8 cellular contexts compared by ENCODE assay signal in the genomic region with DNA sequence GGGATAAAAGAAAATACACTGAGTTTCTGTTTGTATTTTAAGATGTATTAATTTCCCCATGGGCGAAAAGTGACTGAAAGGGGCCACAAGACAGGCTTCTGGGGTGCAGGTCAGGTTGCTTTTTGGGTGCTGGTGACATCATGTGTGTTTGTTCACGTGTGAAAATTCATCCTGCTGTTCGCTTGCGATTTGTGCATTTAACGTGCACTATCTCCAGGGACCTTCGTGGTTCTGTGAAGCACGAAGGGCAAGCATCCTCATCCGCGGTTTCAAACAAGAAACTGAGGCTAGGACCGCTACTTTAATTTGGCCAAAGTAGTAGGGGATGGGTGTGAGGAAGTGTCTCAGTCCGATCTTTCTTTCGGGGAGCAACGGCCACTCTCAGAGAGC. TPM values are rescaled to one million over a fixed set of nuclear protein-coding genes. Genes with fewer than 3 reads are reported as not detected.
DNase-seq lines count a peak whose midpoint lies in the region; ATAC-seq and TF ChIP-seq lines count a peak whose summit lies in the region.

No MANE protein-coding gene starts in this region.

- DNase-seq in Peyer's patch (no peak), esophagus squamous epithelium (lab: John Stamatoyannopoulos, UW) (no peak), sigmoid colon (no peak), NOMO-1 (lab: John Stamatoyannopoulos, UW; ENCODE audit: unreplicated experiment in 2 of 2) (no peak), GM10248 (ENCODE audit: extremely low spot score) (no peak), KBM-7 (no peak)
- no peak for DNase-seq in activated CD4-positive, CD25-positive, alpha-beta regulatory T cell treated with anti-CD3 and anti-CD28 coated beads, Interleukin-2, amount 50 U/mL, for 72 hours

- POLR2A ChIA-PET in GM10248 (lab: Yijun Ruan, JAX): no interaction called here

- in situ Hi-C loops in KBM-7 (cut with MboI; ENCODE audit: low pct_unique_long_range_greater_than_20kb, low sequenced_read_pairs): no loop called here

- no peak for TF ChIP-seq EP300 in sigmoid colon (IDR thresholded peaks at IDR 0.05)

- H3K27ac ChIP-seq in Peyer's patch (peak overlapping the region in 3 of 4 donors; percentile 19 to 77 (median 59)), esophagus squamous epithelium (peak overlapping the region; percentile 63 to 92 (median 84)), sigmoid colon (peak overlapping the region; percentile 87 to 92 (median 88))

- ATAC-seq in GM18907 (IDR thresholded peaks at IDR 0.05; ENCODE audit: unreplicated experiment): peak; percentile 1

- CTCF ChIA-PET in GM10248 (lab: Yijun Ruan, JAX): interaction anchor here (1.1 kb wide), 1 partner anchor 82 kb away, joined by 3 read pairs; no protein-coding TSS in a partner anchor

- H3K27me3 ChIP-seq in Peyer's patch (no peaks in the 10 kb centered on the region), esophagus squamous epithelium (peaks cover 0 to 32% (median 0%) of the 10 kb centered on the region in 4 donors), sigmoid colon (no peaks in the 10 kb centered on the region)

- 5 to 13% methylated on average over 10 to 12 of the region's 13 CpGs for WGBS in esophagus squamous epithelium, 2 donors
- 5 to 9% methylated on average over 13 of the region's 13 CpGs for WGBS in sigmoid colon, 2 donors

- H3K4me1 ChIP-seq in Peyer's patch: peaks cover 0 to 27% (median 6%) of the 10 kb centered on the region in 4 donors
- peaks cover 8 to 60% (median 12%) of the 10 kb centered on the region in 3 donors for H3K4me1 ChIP-seq in esophagus squamous epithelium
- H3K4me1 ChIP-seq in sigmoid colon: peaks cover 0 to 39% (median 28%) of the 10 kb centered on the region in 4 donors

- intact Hi-C loops in esophagus squamous epithelium (cut with DNase I) (no loop called here), sigmoid colon (cut with DNase I) (loop anchor here (2.0 kb wide), 2 partner anchors 84 to 142 kb away; no protein-coding TSS in a partner anchor)

- H3K9me3 ChIP-seq in Peyer's patch (no peaks in the 10 kb centered on the region), esophagus squamous epithelium (no peaks in the 10 kb centered on the region), sigmoid colon (no peaks in the 10 kb centered on the region)

- H3K36me3 ChIP-seq in Peyer's patch (no peaks in the 10 kb centered on the region), esophagus squamous epithelium (no peaks in the 10 kb centered on the region), sigmoid colon (no peaks in the 10 kb centered on the region)

- no peak for TF ChIP-seq CTCF in Peyer's patch (IDR thresholded peaks at IDR 0.05)
- no peak for TF ChIP-seq CTCF in esophagus squamous epithelium (IDR thresholded peaks at IDR 0.05)
- no peak for TF ChIP-seq CTCF in sigmoid colon (IDR thresholded peaks at IDR 0.05)
- no peak for TF ChIP-seq CTCF in GM10248 (IDR thresholded peaks at IDR 0.05; ENCODE audit: control extremely low read depth, extremely low read depth, low read depth, missing control alignments)

- TF ChIP-seq POLR2A in Peyer's patch (IDR thresholded peaks at IDR 0.05): no peak
- no peak for TF ChIP-seq POLR2A in esophagus squamous epithelium (IDR thresholded peaks at IDR 0.05)
- TF ChIP-seq POLR2A in sigmoid colon (IDR thresholded peaks at IDR 0.05): no peak

- H3K4me3 ChIP-seq in Peyer's patch (peak overlapping the region; percentile 56 to 84 (median 66)), esophagus squamous epithelium (peak overlapping the region; percentile 49 to 77 (median 66)), sigmoid colon (peak overlapping the region; percentile 8 to 72 (median 64))

RNA-seq across cellular contexts. Expression of gene SMAD6, which starts 1.6 kb away (rescaled TPM):
- 10 to 100 TPM; 11.0 to 34.9 (median 25.5) TPM for total RNA-seq in Peyer's patch
- 1 to 10 TPM; 1.7 to 6.3 (median 3.8) TPM for total RNA-seq in esophagus squamous epithelium
- total RNA-seq in sigmoid colon: 1 to 10 TPM; 4.8 to 8.0 (median 5.8) TPM
- polyA plus RNA-seq in sigmoid colon: 1 to 10 TPM; 1.8 to 9.2 (median 1.8) TPM
